ENCODE assay signal across 10 cellular contexts in genomic region chr1:28512058-28512611, GRCh38. TPM values are rescaled to one million over a fixed set of nuclear protein-coding genes. Genes with fewer than 3 reads are reported as not detected.
DNase-seq lines count a peak whose midpoint lies in the region; ATAC-seq and TF ChIP-seq lines count a peak whose summit lies in the region.
"Had no signal": no experiment of that assay in that cellular context is flagged by ENCODE, and none has a peak within 500 bp of the region (broad histone marks: within the 10 kb centered on the region; RNA-seq: fewer than 3 reads in every experiment).

No MANE protein-coding gene starts in this region.

- H3K4me3 Mint-ChIP-seq in endodermal cell: peak overlapping the region; percentile 99

- no peaks in the 10 kb centered on the region for H3K9me3 ChIP-seq in endodermal cell (ENCODE audit: control insufficient read depth, low read length)
- H3K9me3 ChIP-seq in ovary: no peaks in the 10 kb centered on the region

- H3K36me3 ChIP-seq in endodermal cell (ENCODE audit: control insufficient read depth, insufficient read depth, low read length): peaks cover 56% of the 10 kb centered on the region
- H3K36me3 ChIP-seq in ovary: no peaks in the 10 kb centered on the region

- DNase-seq in ELF-1 (ENCODE audit: low read depth, low spot score) (peak; percentile 67), SK-MEL-5 (ENCODE audit: low read depth, low spot score) (peak; percentile 28), endodermal cell (peak; percentile 62), ovary (no peak), activated gamma-delta T cell (lab: John Stamatoyannopoulos, UW) (no peak), GF-D8 (lab: John Stamatoyannopoulos, UW) (no peak)
- DNase-seq: left colon, NCI-H526 had no signal

- H3K27me3 ChIP-seq in endodermal cell (ENCODE audit: control insufficient read depth, insufficient read depth, low read length, poor library complexity, severe bottlenecking): no peaks in the 10 kb centered on the region
- no peaks in the 10 kb centered on the region for H3K27me3 ChIP-seq in ovary

- TF ChIP-seq CTCF in 22Rv1 (IDR thresholded peaks at IDR 0.05) (no peak), endodermal cell (conservative IDR thresholded peaks at IDR 0.05) (no peak), ovary (IDR thresholded peaks at IDR 0.05) (no peak)

- no peak for ATAC-seq in GM18511 (IDR thresholded peaks at IDR 0.05; ENCODE audit: unreplicated experiment)
- ATAC-seq: left colon had no signal

- WGBS in endodermal cell (ENCODE audit: insufficient coverage in 1 of 2, insufficient read length in 1 of 2), 2 experiments: 93 to 95% methylated on average over 3 to 7 of the region's 7 CpGs
- 76 to 88% (median 82%) methylated on average over 7 of the region's 7 CpGs for WGBS in ovary, 3 donors

- peak overlapping the region; percentile 81 for H3K27ac Mint-ChIP-seq in endodermal cell

- H3K27me3 Mint-ChIP-seq in endodermal cell (ENCODE audit: insufficient read depth): no peaks in the 10 kb centered on the region

- H3K4me1 Mint-ChIP-seq in endodermal cell: peaks cover 19% of the 10 kb centered on the region

- no peaks in the 10 kb centered on the region for H3K9me3 Mint-ChIP-seq in endodermal cell

- intact Hi-C loops in ovary (cut with DNase I): loop anchor here in 1 of 4 donors (10.0 kb wide), 1 partner anchor 107 kb away; no protein-coding TSS in a partner anchor

- H3K4me1 ChIP-seq in endodermal cell (ENCODE audit: control insufficient read depth, insufficient read depth, low read length): no peaks in the 10 kb centered on the region
- peaks cover 13% of the 10 kb centered on the region for H3K4me1 ChIP-seq in ovary (ENCODE audit: insufficient read depth)

- TF ChIP-seq POLR2A in ovary (IDR thresholded peaks at IDR 0.05): no peak

- TF ChIP-seq EP300 in ovary (IDR thresholded peaks at IDR 0.05): no peak

- H3K36me3 Mint-ChIP-seq in endodermal cell (ENCODE audit: low read depth): peaks cover 67% of the 10 kb centered on the region

- in situ Hi-C loops in SK-MEL-5 (cut with HindIII; ENCODE audit: low pct_unique_long_range_greater_than_20kb, low sequenced_read_pairs): no loop called here

- peak overlapping the region; percentile 95 for H3K27ac ChIP-seq in 22Rv1
- no peak overlapping the region for H3K27ac ChIP-seq in endodermal cell (ENCODE audit: low read depth, low read length)
- no peak overlapping the region for H3K27ac ChIP-seq in ovary

- H3K4me3 ChIP-seq in endodermal cell (ENCODE audit: low read length) (no peak overlapping the region), ovary (no peak overlapping the region)

- H3K9ac ChIP-seq in endodermal cell (ENCODE audit: extremely low read depth, low read length, poor library complexity, severe bottlenecking): peak overlapping the region; percentile 29

RNA-seq across cellular contexts. Expression of gene RCC1, which starts 6.3 kb away (rescaled TPM):
- total RNA-seq in SK-MEL-5 (2014; rRNA removed; shearing (Covaris generic)): 26.0 and 26.7 TPM in 2 replicates
- polyA plus RNA-seq in SK-MEL-5 (2015; cell fraction: cytosol; rRNA removed): 48.7 and 52.1 TPM in 2 replicates
- polyA plus RNA-seq in SK-MEL-5 (2015; cell fraction: nucleus; rRNA removed): 22.7 and 29.4 TPM in 2 replicates
- 10 to 100 TPM; 55.4 to 65.3 TPM for total RNA-seq in endodermal cell
- polyA plus RNA-seq in endodermal cell (2013, experiment 1 of 2): 48.1 TPM
- 45.8 TPM for polyA plus RNA-seq in endodermal cell (2013, experiment 2 of 2)
- 10 to 100 TPM; 13.2 to 25.6 (median 17.4) TPM for total RNA-seq in ovary
- polyA plus RNA-seq in ovary: 10 to 100 TPM; 16.7 to 34.3 TPM

RNA-seq across cellular contexts. Expression of gene TRNAU1AP, which starts 40.8 kb away (rescaled TPM):
- total RNA-seq in SK-MEL-5 (2014; rRNA removed; shearing (Covaris generic)): 13.4 and 22.6 TPM in 2 replicates
- 11.5 and 16.7 TPM in 2 replicates for polyA plus RNA-seq in SK-MEL-5 (2015; cell fraction: cytosol; rRNA removed)
- 16.2 and 23.5 TPM in 2 replicates for polyA plus RNA-seq in SK-MEL-5 (2015; cell fraction: nucleus; rRNA removed)
- total RNA-seq in endodermal cell (10 to 100 TPM; 49.6 to 53.7 TPM), ovary (10 to 100 TPM; 18.8 to 27.7 (median 20.6) TPM)
- polyA plus RNA-seq in endodermal cell (2013, experiment 1 of 2): 31.5 TPM
- polyA plus RNA-seq in endodermal cell (2013, experiment 2 of 2): 27.0 TPM
- polyA plus RNA-seq in ovary: 10 to 100 TPM; 20.7 to 37.6 TPM

Comparison
In these comparisons a context has a peak if more than half of its experiments do, and no peak if none do; other contexts are left out.
1. DNase-seq: peak in ELF-1 (single experiment), SK-MEL-5 (single experiment) and endodermal cell (single experiment); none in ovary (0 of 5), activated gamma-delta T cell (single experiment) and GF-D8 (single experiment).